Comparison of ENCODE assay signal across 8 cellular contexts in the genomic region with DNA sequence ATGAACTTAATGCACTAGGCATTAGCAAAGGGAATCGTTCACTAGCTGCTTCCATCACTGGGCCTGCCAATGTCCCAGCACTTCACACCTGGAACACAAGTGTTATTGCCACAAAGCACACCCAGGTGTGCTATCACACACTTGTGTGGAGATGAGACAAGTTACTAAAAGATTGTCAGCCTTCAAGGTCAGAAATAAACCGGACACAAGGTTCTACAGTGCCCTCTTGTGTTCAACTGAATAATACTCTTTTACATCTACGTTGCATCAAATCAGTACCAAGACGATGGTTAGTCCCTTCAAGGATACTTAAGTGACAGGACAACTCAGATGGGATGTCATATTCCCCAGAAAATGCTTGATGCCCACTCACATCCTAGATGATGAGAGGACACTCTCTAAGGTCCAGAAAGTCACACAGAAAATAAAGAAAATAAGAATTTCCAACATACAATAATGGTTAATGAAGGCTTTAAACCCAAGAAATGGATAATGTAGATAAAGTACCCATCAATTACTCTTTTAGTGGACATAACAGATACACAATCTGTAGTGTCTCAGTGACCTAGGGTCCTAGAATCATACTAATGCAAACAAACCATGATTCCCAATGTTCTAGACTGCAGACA. TPM values are rescaled to one million over a fixed set of nuclear protein-coding genes. Genes with fewer than 3 reads are reported as not detected.
DNase-seq lines count a peak whose midpoint lies in the region; TF ChIP-seq lines count a peak whose summit lies in the region.

No MANE protein-coding gene starts in this region.

- H3K4me3 Mint-ChIP-seq in glutamatergic neuron (ENCODE audit: unreplicated experiment): no peak overlapping the region

- 0 out of 2 replicates have a peak, but pooled peaks have one; percentile 23 for TF ChIP-seq CTCF in WI38 (IDR thresholded peaks at IDR 0.05; ENCODE audit: low read depth, low read length)
- peak; percentile 59 for TF ChIP-seq CTCF in glutamatergic neuron (IDR thresholded peaks at IDR 0.05; ENCODE audit: partially characterized antibody, unreplicated experiment)

- no peak overlapping the region for H3K9ac ChIP-seq in Karpas-422 (ENCODE audit: low read length)

- H3K79me2 ChIP-seq in Karpas-422 (ENCODE audit: low read length): peaks cover 7% of the 10 kb centered on the region

- no peaks in the 10 kb centered on the region for H3K4me1 ChIP-seq in Karpas-422 (ENCODE audit: low read length)

- no peak overlapping the region for H3K27ac ChIP-seq in Karpas-422 (ENCODE audit: low read length)

- no peaks in the 10 kb centered on the region for H3K9me3 Mint-ChIP-seq in glutamatergic neuron (ENCODE audit: unreplicated experiment)

- H3K36me3 Mint-ChIP-seq in glutamatergic neuron (ENCODE audit: unreplicated experiment): no peaks in the 10 kb centered on the region

- peaks cover 15% of the 10 kb centered on the region for H3K4me1 Mint-ChIP-seq in glutamatergic neuron (ENCODE audit: low read depth, unreplicated experiment)

- no peaks in the 10 kb centered on the region for H3K27me3 Mint-ChIP-seq in glutamatergic neuron (ENCODE audit: unreplicated experiment)

- no peaks in the 10 kb centered on the region for H3K9me2 ChIP-seq in Karpas-422 (replicated peaks; ENCODE audit: insufficient read depth, low read length)

- no peaks in the 10 kb centered on the region for H4K20me1 ChIP-seq in Karpas-422 (ENCODE audit: insufficient read depth, low read depth, low read length)

- no peak overlapping the region for H3K27ac Mint-ChIP-seq in glutamatergic neuron (ENCODE audit: unreplicated experiment)

- peaks cover 49% of the 10 kb centered on the region for H3K36me3 ChIP-seq in Karpas-422 (ENCODE audit: insufficient read depth, low read length)

- DNase-seq in NCI-H2196 (lab: John Stamatoyannopoulos, UW; ENCODE audit: unreplicated experiment): peak; percentile 29
- no peak for DNase-seq in NCI-H2196 treated with DMSO at 0.1 percent for 48 hours (lab: John Stamatoyannopoulos, UW; ENCODE audit: unreplicated experiment)
- peak; percentile 78 for DNase-seq in Karpas-422
- DNase-seq in glutamatergic neuron: no peak
- DNase-seq in renal cortical epithelial cell (ENCODE audit: low read depth): peak; percentile 75
- no peak for DNase-seq in NCI-H1436 treated with DMSO at 0.1 percent for 48 hours (lab: John Stamatoyannopoulos, UW)
- DNase-seq in 8988T: no peak

- H3K27me3 ChIP-seq in Karpas-422 (ENCODE audit: low read length): no peaks in the 10 kb centered on the region

- no peak overlapping the region for H3K4me2 ChIP-seq in Karpas-422 (ENCODE audit: low read depth, low read length, poor library complexity, severe bottlenecking)

- H3K4me3 ChIP-seq in Karpas-422 (ENCODE audit: low read length) (no peak overlapping the region), WI38 (ENCODE audit: low read depth, low read length) (no peak overlapping the region)

- H3K9me3 ChIP-seq in Karpas-422 (ENCODE audit: low read length): no peaks in the 10 kb centered on the region

- no peak overlapping the region for H2AFZ ChIP-seq in Karpas-422 (ENCODE audit: low read length)

RNA-seq across cellular contexts. Expression of gene GLG1, which starts 16.4 kb away (rescaled TPM):
- total RNA-seq in Karpas-422 (2014; rRNA removed; shearing (Covaris generic); ENCODE audit: low replicate concordance): 65.2 and 87.8 TPM in 2 replicates
- total RNA-seq in glutamatergic neuron (ENCODE audit: unreplicated experiment) (143 TPM), renal cortical epithelial cell (47.1 and 232 TPM in 2 replicates)

RNA-seq across cellular contexts. Expression of gene RFWD3, which starts 43.3 kb away (rescaled TPM):
- total RNA-seq in Karpas-422 (2014; rRNA removed; shearing (Covaris generic); ENCODE audit: low replicate concordance): 25.4 and 36.3 TPM in 2 replicates
- 30.5 TPM for total RNA-seq in glutamatergic neuron (ENCODE audit: unreplicated experiment)
- total RNA-seq in renal cortical epithelial cell: 26.1 and 28.5 TPM in 2 replicates

Comparison
In these comparisons a context has a peak if more than half of its experiments do, and no peak if none do; other contexts are left out.
1. DNase-seq: peak in NCI-H2196 (single experiment), Karpas-422 (single experiment) and renal cortical epithelial cell (single experiment); none in NCI-H2196 treated with DMSO at 0.1 percent for 48 hours (single experiment), glutamatergic neuron (single experiment), NCI-H1436 treated with DMSO at 0.1 percent for 48 hours (single experiment) and 8988T (single experiment).